In genomic region chr1:21570528-21570875, GRCh38 we compare ENCODE assay signal across 23 cellular contexts.
"Had no signal": no experiment of that assay in that cellular context is flagged by ENCODE, and none has a peak within 500 bp of the region (broad histone marks: within the 10 kb centered on the region; RNA-seq: fewer than 3 reads in every experiment).

No MANE protein-coding gene starts in this region.

- FAIRE-seq: colon had no signal

- H3K4me3 ChIP-seq: dorsolateral prefrontal cortex, gastrocnemius medialis, heart left ventricle, hepatocyte, lower lobe of right lung, prostate gland, smooth muscle cell, stomach, testis, tibial artery had no signal

- H3K4me1 ChIP-seq: prostate gland had no signal

- H2AFZ ChIP-seq: hepatocyte had no signal

- ATAC-seq: gastrocnemius medialis; heart left ventricle; left colon; left ventricle myocardium superior; lower lobe of right lung; natural killer cell; right cardiac atrium; stimulated activated effector memory CD8-positive, alpha-beta T cell treated with anti-CD3 and anti-CD28 coated beads, Interleukin-12 subunit alpha, Interleukin-12 subunit beta, amount 100 ng/mL, for 72 hours had no signal

- H3K27ac ChIP-seq: dorsolateral prefrontal cortex, gastrocnemius medialis, heart left ventricle, hepatocyte, lower lobe of right lung, prostate gland, stomach, testis, tibial artery had no signal

- H3K27me3 ChIP-seq: dorsolateral prefrontal cortex, gastrocnemius medialis, hepatocyte, testis had no signal

- H3K79me2 ChIP-seq: hepatocyte had no signal

- H3K36me3 ChIP-seq: gastrocnemius medialis, heart left ventricle, prostate gland, stomach, tibial artery had no signal

- DNase-seq: caudate nucleus; cerebellar nuclear complex; dorsolateral prefrontal cortex; effector CD4-positive, alpha-beta T cell; gastrocnemius medialis; heart left ventricle; left colon; left ventricle myocardium superior; lower lobe of right lung; natural killer cell; stimulated activated CD4-positive, alpha-beta T cell treated with anti-CD3 and anti-CD28 coated beads, Interleukin-12 subunit alpha, Interleukin-12 subunit beta, amount 100 ng/mL, for 4 hours; stimulated activated CD4-positive, alpha-beta T cell treated with anti-CD3 and anti-CD28 coated beads, Interleukin-1b, Interleukin-23, amount 100 ng/mL, for 48 hours; stimulated activated CD4-positive, alpha-beta T cell treated with anti-CD3 and anti-CD28 coated beads, Interleukin-4, amount 100 ng/mL, for 1 hour; stimulated activated naive CD4-positive, alpha-beta T cell treated with Interleukin-2 at 50 U/mL for 16 hours; stomach; testis; tibial artery had no signal

- H3K4me2 ChIP-seq: hepatocyte, smooth muscle cell had no signal

- H3K9me3 ChIP-seq: gastrocnemius medialis, lower lobe of right lung, prostate gland, stomach, testis, tibial artery had no signal
